13 cellular contexts compared by ENCODE assay signal in the genomic region with DNA sequence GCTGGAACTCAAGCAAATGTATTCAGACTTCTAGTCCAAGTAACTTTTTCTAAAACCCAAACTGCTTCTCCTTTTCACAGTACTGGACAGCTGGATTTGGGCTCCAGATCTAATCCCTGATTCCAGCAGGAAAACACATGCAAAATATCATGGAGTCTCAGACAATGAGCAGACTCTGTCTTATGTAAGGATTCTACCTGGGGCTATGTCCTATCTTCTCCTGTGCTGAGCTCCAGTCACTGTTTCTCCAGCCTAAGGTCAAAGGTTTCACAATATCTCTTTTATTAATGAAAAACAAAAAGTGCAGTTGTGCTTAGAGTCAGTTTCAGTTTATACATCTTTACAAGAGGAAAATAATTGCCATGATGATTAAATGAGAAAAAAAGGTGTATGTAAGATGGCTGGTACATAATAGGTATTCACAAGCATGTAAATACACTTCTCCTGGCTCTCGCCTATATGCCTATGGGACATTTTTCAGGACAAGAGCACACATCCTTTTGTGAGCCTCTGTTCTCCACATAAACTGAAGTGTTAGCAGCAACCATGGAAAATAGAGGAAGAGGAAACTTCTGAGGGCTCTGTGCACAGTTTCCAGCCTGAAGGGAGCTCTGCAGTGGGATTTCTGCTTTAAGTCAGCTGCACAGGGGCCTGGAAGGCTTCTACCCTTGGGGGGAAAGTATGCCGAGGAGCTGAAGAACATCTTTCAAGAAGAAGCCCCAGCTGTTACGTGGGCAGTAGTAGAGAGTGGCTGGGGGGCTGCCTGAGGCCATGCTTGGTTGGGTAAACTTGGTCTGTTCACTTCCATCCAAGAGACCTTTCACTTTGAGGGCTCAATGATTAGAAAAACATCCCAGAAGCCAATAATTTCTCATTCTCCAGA.
DNase-seq lines count a peak whose midpoint lies in the region; FAIRE-seq and TF ChIP-seq lines count a peak whose summit lies in the region.
"Had no signal": no experiment of that assay in that cellular context is flagged by ENCODE, and none has a peak within 500 bp of the region (broad histone marks: within the 10 kb centered on the region; RNA-seq: fewer than 3 reads in every experiment).

No MANE protein-coding gene starts in this region.

- H3K27me3 Mint-ChIP-seq in HFFc6 (ENCODE audit: insufficient read depth): no peaks in the 10 kb centered on the region; the same call in 1 of the 2 replicates
- H3K27me3 Mint-ChIP-seq: activated CD8-positive, alpha-beta T cell treated with anti-CD3 and anti-CD28 coated beads for 36 hours; activated naive CD8-positive, alpha-beta T cell; effector memory CD8-positive, alpha-beta T cell had no signal

- no peak overlapping the region for H3K4me3 Mint-ChIP-seq in HFFc6
- H3K4me3 Mint-ChIP-seq: activated CD8-positive, alpha-beta T cell treated with anti-CD3 and anti-CD28 coated beads for 36 hours; activated naive CD8-positive, alpha-beta T cell; effector memory CD8-positive, alpha-beta T cell had no signal

- H3K4me3 ChIP-seq in left ventricle myocardium inferior: no peak overlapping the region
- H3K4me3 ChIP-seq in small intestine (ENCODE audit: low read depth in 1 of 2, low read length in 2 of 2): no peak overlapping the region
- H3K4me3 ChIP-seq: pancreas, SJSA1 had no signal

- intact Hi-C loops in left ventricle myocardium inferior (cut with micrococcal nuclease): no loop called here

- peak overlapping the region; percentile 76 for H3K27ac Mint-ChIP-seq in HFFc6
- H3K27ac Mint-ChIP-seq: activated CD8-positive, alpha-beta T cell treated with anti-CD3 and anti-CD28 coated beads for 36 hours; activated naive CD8-positive, alpha-beta T cell; effector memory CD8-positive, alpha-beta T cell had no signal

- H3K4me1 Mint-ChIP-seq in HFFc6 (ENCODE audit: low read depth): peaks cover 45% of the 10 kb centered on the region

- H3K4me1 ChIP-seq in left ventricle myocardium inferior (peaks cover 12% of the 10 kb centered on the region), small intestine (ENCODE audit: control insufficient read depth in 2 of 2, insufficient read depth in 1 of 2, low read depth in 1 of 2, low read length in 1 of 2) (peaks cover 2 to 14% of the 10 kb centered on the region in 2 donors)

- no peaks in the 10 kb centered on the region for H3K27me3 ChIP-seq in left ventricle myocardium inferior (ENCODE audit: low read depth)
- H3K27me3 ChIP-seq in small intestine (ENCODE audit: control insufficient read depth in 2 of 2, insufficient read depth in 2 of 2, low read length in 2 of 2): no peaks in the 10 kb centered on the region
- H3K27me3 ChIP-seq: pancreas, SJSA1 had no signal

- H3K9me3 ChIP-seq in left ventricle myocardium inferior (replicated peaks) (no peaks in the 10 kb centered on the region), small intestine (ENCODE audit: control insufficient read depth, low read depth) (no peaks in the 10 kb centered on the region)
- H3K9me3 ChIP-seq: pancreas, SJSA1 had no signal

- no peaks in the 10 kb centered on the region for H3K9me3 Mint-ChIP-seq in HFFc6
- H3K9me3 Mint-ChIP-seq: activated CD8-positive, alpha-beta T cell treated with anti-CD3 and anti-CD28 coated beads for 36 hours; effector memory CD8-positive, alpha-beta T cell had no signal

- H3K36me3 Mint-ChIP-seq in HFFc6 (ENCODE audit: low read depth): no peaks in the 10 kb centered on the region

- no peak for TF ChIP-seq CTCF in HFFc6 (IDR thresholded peaks at IDR 0.05)
- TF ChIP-seq CTCF in VCaP (conservative IDR thresholded peaks at IDR 0.05): no peak
- TF ChIP-seq CTCF in left ventricle myocardium inferior (IDR thresholded peaks at IDR 0.05; ENCODE audit: borderline replicate concordance): no peak

- no peak for DNase-seq in HFFc6
- DNase-seq in left ventricle myocardium inferior: no peak
- peak; percentile 36 for DNase-seq in small intestine
- DNase-seq in kidney tubule cell (ENCODE audit: low spot score): no peak
- DNase-seq in NK-92 treated with Interleukin-12 subunit alpha and Interleukin-12 subunit beta, amount 100 ng/mL, for 24 hours (lab: John Stamatoyannopoulos, UW): no peak
- DNase-seq in HuH-7 (ENCODE audit: low spot score): no peak
- no peak for DNase-seq in NCI-H2171 (lab: John Stamatoyannopoulos, UW)
- DNase-seq: activated CD8-positive, alpha-beta T cell treated with anti-CD3 and anti-CD28 coated beads for 36 hours; effector memory CD8-positive, alpha-beta T cell had no signal

- FAIRE-seq in small intestine (lab: Jason Lieb, UNC): no peak
- FAIRE-seq: pancreas had no signal

- H3K27ac ChIP-seq in VCaP (peak overlapping the region; percentile 77), left ventricle myocardium inferior (replicated peaks) (peak overlapping the region; percentile 59), small intestine (ENCODE audit: low read depth in 1 of 2, low read length in 1 of 2) (peak overlapping the region in 1 of 2 donors; percentile 25)
- H3K27ac ChIP-seq: pancreas, SJSA1 had no signal

- H3K36me3 ChIP-seq in left ventricle myocardium inferior: no peaks in the 10 kb centered on the region
- no peaks in the 10 kb centered on the region for H3K36me3 ChIP-seq in small intestine (ENCODE audit: control insufficient read depth in 2 of 2, insufficient read depth in 2 of 2, low read length in 2 of 2)
- H3K36me3 ChIP-seq: pancreas, SJSA1 had no signal

- 70 to 87% (median 83%) methylated on average over 3 of the region's 3 CpGs for WGBS in small intestine, 3 donors
